Comparison of ENCODE assay signal across 15 cellular contexts in genomic region chr22:22248878-22249277, GRCh38. TPM values are rescaled to one million over a fixed set of nuclear protein-coding genes. Genes with fewer than 3 reads are reported as not detected.
DNase-seq lines count a peak whose midpoint lies in the region; ATAC-seq lines count a peak whose summit lies in the region.
"Had no signal": no experiment of that assay in that cellular context is flagged by ENCODE, and none has a peak within 500 bp of the region (broad histone marks: within the 10 kb centered on the region; RNA-seq: fewer than 3 reads in every experiment).

No MANE protein-coding gene starts in this region.

- ATAC-seq in naive thymus-derived CD8-positive, alpha-beta T cell = peak; percentile 42 to 56

- no peaks in the 10 kb centered on the region for H3K9me3 Mint-ChIP-seq in activated T-cell treated with anti-CD3 and anti-CD28 coated beads, Interleukin-2, amount 50 U/mL, for 24 hours
- no peaks in the 10 kb centered on the region for H3K9me3 Mint-ChIP-seq in T-helper 2 cell treated with Interferon-gamma antibody and Interleukin-4, amounts not matched to agents 5 μg/mL and 100 μg/mL, for 36 hours
- H3K9me3 Mint-ChIP-seq in naive thymus-derived CD8-positive, alpha-beta T cell = no peaks in the 10 kb centered on the region
- H3K9me3 Mint-ChIP-seq: activated naive CD4-positive, alpha-beta T cell treated with anti-CD3 and anti-CD28 coated beads, Interleukin-2, amount 50 U/mL, for 24 hours had no signal

- POLR2A ChIA-PET in naive thymus-derived CD8-positive, alpha-beta T cell (lab: Charles Lee) = no interaction called here

- H3K27me3 Mint-ChIP-seq in activated T-cell treated with anti-CD3 and anti-CD28 coated beads, Interleukin-2, amount 50 U/mL, for 24 hours = peaks cover 10% of the 10 kb centered on the region
- H3K27me3 Mint-ChIP-seq in T-helper 2 cell treated with Interferon-gamma antibody and Interleukin-4, amounts not matched to agents 5 μg/mL and 100 μg/mL, for 36 hours (ENCODE audit: low read depth) = no peaks in the 10 kb centered on the region
- H3K27me3 Mint-ChIP-seq in naive thymus-derived CD8-positive, alpha-beta T cell = peaks cover 0 to 10% (median 3%) of the 10 kb centered on the region in 5 donors

- H3K27ac Mint-ChIP-seq in activated T-cell treated with anti-CD3 and anti-CD28 coated beads, Interleukin-2, amount 50 U/mL, for 24 hours = peak overlapping the region; percentile 11
- H3K27ac Mint-ChIP-seq in T-helper 2 cell treated with Interferon-gamma antibody and Interleukin-4, amounts not matched to agents 5 μg/mL and 100 μg/mL, for 36 hours = peak overlapping the region; percentile 46
- peak overlapping the region in 6 of 10 donors; percentile 32 to 76 (median 49) for H3K27ac Mint-ChIP-seq in naive thymus-derived CD8-positive, alpha-beta T cell
- H3K27ac Mint-ChIP-seq: activated naive CD4-positive, alpha-beta T cell treated with anti-CD3 and anti-CD28 coated beads, Interleukin-2, amount 50 U/mL, for 24 hours had no signal

- H3K36me3 Mint-ChIP-seq in activated T-cell treated with anti-CD3 and anti-CD28 coated beads, Interleukin-2, amount 50 U/mL, for 24 hours (ENCODE audit: low read depth) = no peaks in the 10 kb centered on the region
- H3K36me3 Mint-ChIP-seq in T-helper 2 cell treated with Interferon-gamma antibody and Interleukin-4, amounts not matched to agents 5 μg/mL and 100 μg/mL, for 36 hours (ENCODE audit: low read depth) = no peaks in the 10 kb centered on the region
- H3K36me3 Mint-ChIP-seq in naive thymus-derived CD8-positive, alpha-beta T cell = no peaks in the 10 kb centered on the region
- H3K36me3 Mint-ChIP-seq: activated naive CD4-positive, alpha-beta T cell treated with anti-CD3 and anti-CD28 coated beads, Interleukin-2, amount 50 U/mL, for 24 hours had no signal

- H3K4me1 Mint-ChIP-seq in activated T-cell treated with anti-CD3 and anti-CD28 coated beads, Interleukin-2, amount 50 U/mL, for 24 hours (ENCODE audit: low read depth) = peaks cover 12% of the 10 kb centered on the region
- H3K4me1 Mint-ChIP-seq in T-helper 2 cell treated with Interferon-gamma antibody and Interleukin-4, amounts not matched to agents 5 μg/mL and 100 μg/mL, for 36 hours (ENCODE audit: low read depth) = peaks cover 23% of the 10 kb centered on the region
- peaks cover 17 to 39% (median 22%) of the 10 kb centered on the region in 4 donors for H3K4me1 Mint-ChIP-seq in naive thymus-derived CD8-positive, alpha-beta T cell

- DNase-seq in activated T-cell treated with anti-CD3 and anti-CD28 coated beads, Interleukin-2, amount 50 U/mL, for 24 hours = no peak
- DNase-seq in activated T-cell treated with anti-CD3 and anti-CD28 coated beads, Interleukin-2, amount 50 U/mL, for 48 hours = no peak
- DNase-seq in KBM-7 (peak; percentile 20), hepatic stellate cell (ENCODE audit: low spot score) (no peak)
- no peak for DNase-seq in T-helper 2 cell treated with Interferon-gamma antibody and Interleukin-4, amounts not matched to agents 5 μg/mL and 100 μg/mL, for 36 hours (ENCODE audit: low spot score)
- peak in 3 of 10 donors; percentile 5 to 20 (median 19) for DNase-seq in naive thymus-derived CD8-positive, alpha-beta T cell
- DNase-seq in activated CD4-positive, CD25-positive, alpha-beta regulatory T cell (lab: John Stamatoyannopoulos, UW) = no peak
- DNase-seq in stimulated activated CD4-positive, alpha-beta T cell treated with anti-CD3 and anti-CD28 coated beads, Interleukin-2, amount 100 ng/mL, for 48 hours = no peak
- DNase-seq: central memory CD4-positive, alpha-beta T cell; DMS79; SW 1271; trophoblast cell had no signal

- in situ Hi-C loops in KBM-7 (cut with MboI; ENCODE audit: low pct_unique_long_range_greater_than_20kb, low sequenced_read_pairs) = no loop called here

- no peak overlapping the region for H3K4me3 Mint-ChIP-seq in activated T-cell treated with anti-CD3 and anti-CD28 coated beads, Interleukin-2, amount 50 U/mL, for 24 hours
- peak overlapping the region; percentile 61 for H3K4me3 Mint-ChIP-seq in T-helper 2 cell treated with Interferon-gamma antibody and Interleukin-4, amounts not matched to agents 5 μg/mL and 100 μg/mL, for 36 hours
- H3K4me3 Mint-ChIP-seq in naive thymus-derived CD8-positive, alpha-beta T cell = peak overlapping the region in 5 of 10 donors; percentile 10 to 49 (median 31)
- H3K4me3 Mint-ChIP-seq: activated naive CD4-positive, alpha-beta T cell treated with anti-CD3 and anti-CD28 coated beads, Interleukin-2, amount 50 U/mL, for 24 hours had no signal

RNA-seq across cellular contexts. Expression of gene VPREB1, which starts 4.3 kb away (rescaled TPM):
- total RNA-seq in naive thymus-derived CD8-positive, alpha-beta T cell = not detected
- polyA plus RNA-seq in naive thymus-derived CD8-positive, alpha-beta T cell = not detected
- total RNA-seq: kidney epithelial cell, prostate gland had no signal
